In genomic region chr17:80716986-80717385, GRCh38 we compare ENCODE assay signal across 1 cellular context.
TF ChIP-seq lines count a peak whose summit lies in the region.

No MANE protein-coding gene starts in this region.

TF ChIP-seq in IMR-90, 13 proteins besides CTCF, POLR2A, EP300 and RAD21 (continued from another document):
- no peak for TF ChIP-seq BHLHE40 (IDR thresholded peaks at IDR 0.05; ENCODE audit: low read depth, low read length)
- no peak for TF ChIP-seq MAZ (IDR thresholded peaks at IDR 0.05; ENCODE audit: borderline replicate concordance, low read depth, low read length)
- no peak for TF ChIP-seq MAFK (IDR thresholded peaks at IDR 0.05; ENCODE audit: low read depth, low read length)
- no peak for TF ChIP-seq FOS (IDR thresholded peaks at IDR 0.05; ENCODE audit: low read depth, low read length)
- no peak for TF ChIP-seq SMC3 (IDR thresholded peaks at IDR 0.05; ENCODE audit: low read depth, low read length)
